In the genomic region with DNA sequence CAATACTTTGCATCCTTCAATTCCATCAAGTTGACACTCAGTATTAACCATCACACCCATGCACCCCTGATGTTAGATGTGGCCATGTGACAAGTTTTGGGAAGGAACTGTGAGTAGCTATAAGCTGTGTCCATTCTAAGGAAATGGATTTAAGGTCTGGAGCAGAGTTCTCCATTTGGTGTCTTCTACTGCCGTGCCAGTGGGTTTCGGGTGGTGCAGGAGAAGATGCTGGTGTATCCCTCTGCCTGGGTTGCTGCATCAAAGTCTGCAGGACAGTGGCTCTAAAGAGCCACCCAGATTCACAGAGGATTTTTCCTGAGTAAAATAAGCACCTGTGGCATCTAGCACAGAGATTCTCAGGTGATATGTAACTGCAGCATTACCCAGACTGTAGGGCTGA, we compare ENCODE assay signal across 23 cellular contexts.
"Had no signal": no experiment of that assay in that cellular context is flagged by ENCODE, and none has a peak within 500 bp of the region (broad histone marks: within the 10 kb centered on the region; RNA-seq: fewer than 3 reads in every experiment).

No MANE protein-coding gene starts in this region.

- H3K4me1 ChIP-seq: colonic mucosa, esophagus squamous epithelium, foreskin keratinocyte, gastrocnemius medialis, gastroesophageal sphincter, heart left ventricle, heart right ventricle had no signal

- H3K4me3 ChIP-seq: colonic mucosa, coronary artery, dorsolateral prefrontal cortex, esophagus squamous epithelium, gastrocnemius medialis, gastroesophageal sphincter, heart left ventricle, heart right ventricle had no signal

- H3K36me3 ChIP-seq: colonic mucosa, esophagus squamous epithelium, gastrocnemius medialis, gastroesophageal sphincter, heart left ventricle, heart right ventricle had no signal

- ATAC-seq: effector memory CD8-positive, alpha-beta T cell; esophagus mucosa; foreskin keratinocyte; gastrocnemius medialis; gastroesophageal sphincter; heart left ventricle; heart right ventricle had no signal

- H3K9me3 ChIP-seq: colonic mucosa, esophagus squamous epithelium, gastrocnemius medialis, gastroesophageal sphincter had no signal

- H3K27me3 ChIP-seq: colonic mucosa, esophagus squamous epithelium, foreskin keratinocyte, gastrocnemius medialis, gastroesophageal sphincter, heart left ventricle, heart right ventricle had no signal

- DNase-seq: colonic mucosa; cortex of kidney; dermis blood vessel endothelial cell; dorsolateral prefrontal cortex; effector CD4-positive, alpha-beta T cell; effector CD8-positive, alpha-beta T cell; effector memory CD4-positive, alpha-beta T cell; effector memory CD8-positive, alpha-beta T cell; endodermal cell; erythroblast; esophagus squamous epithelium; foreskin fibroblast; foreskin keratinocyte; foreskin melanocyte; gastrocnemius medialis; glutamatergic neuron; head of caudate nucleus; heart left ventricle; heart right ventricle had no signal

- H3K27ac ChIP-seq: colonic mucosa, coronary artery, dorsolateral prefrontal cortex, epithelial cell of prostate, esophagus squamous epithelium, foreskin keratinocyte, gastrocnemius medialis, gastroesophageal sphincter, heart left ventricle, heart right ventricle had no signal
